10 cellular contexts compared by ENCODE assay signal in the genomic region with DNA sequence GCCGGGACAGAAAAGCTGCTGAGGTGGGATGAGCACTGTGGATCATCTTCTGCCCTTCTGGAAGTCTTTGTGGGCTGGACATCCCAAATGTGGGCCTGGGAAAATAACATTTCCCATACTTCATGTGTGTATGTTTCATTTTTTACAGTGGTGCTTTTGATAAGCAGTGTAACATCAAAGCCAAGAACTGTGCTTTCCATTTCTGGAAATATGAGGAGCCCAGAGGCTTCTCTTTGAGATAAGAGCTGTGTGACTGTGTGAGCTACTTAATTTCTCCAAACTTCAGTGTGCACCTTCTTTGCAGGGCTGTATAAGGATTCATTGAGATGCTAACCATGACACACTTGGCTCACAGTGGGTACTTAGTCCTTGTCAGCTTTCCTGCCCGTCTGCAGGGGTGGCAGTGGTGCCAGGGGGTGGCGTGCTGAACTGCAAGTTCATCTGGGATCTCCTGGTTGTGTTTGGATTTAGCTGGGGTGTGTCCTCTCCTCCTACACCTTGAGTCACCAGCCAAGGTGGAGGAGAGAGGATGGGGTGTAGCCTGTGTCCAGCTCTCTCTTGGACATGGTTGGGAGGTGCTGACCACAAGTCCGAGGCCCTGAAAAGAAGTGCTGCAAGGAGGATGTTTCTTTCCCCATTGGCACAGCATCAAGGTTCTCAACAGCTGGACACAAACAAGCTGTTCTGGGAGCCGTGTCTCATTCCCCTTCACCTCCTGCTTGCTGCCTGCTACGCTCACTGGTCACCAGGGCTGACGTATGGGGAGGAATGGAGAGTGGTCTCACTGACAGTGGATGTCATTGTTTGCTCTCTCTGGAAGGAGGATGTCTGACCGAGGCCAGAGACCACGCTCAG.
A peak's percentile ranks its signal among the peaks of the same experiment; 100 is the strongest.
DNase-seq lines count a peak whose midpoint lies in the region; ATAC-seq and TF ChIP-seq lines count a peak whose summit lies in the region.
"Had no signal": no experiment of that assay in that cellular context is flagged by ENCODE, and none has a peak within 500 bp of the region (broad histone marks: within the 10 kb centered on the region; RNA-seq: fewer than 3 reads in every experiment).

No MANE protein-coding gene starts in this region.

- ATAC-seq in GM19452 (IDR thresholded peaks at IDR 0.05; ENCODE audit: unreplicated experiment), result no peak

- TF ChIP-seq CTCF in epithelial cell of esophagus (IDR thresholded peaks at IDR 0.05; ENCODE audit: insufficient read depth, low read depth, low read length, missing control alignments) (no peak), type B pancreatic cell (conservative IDR thresholded peaks at IDR 0.05) (no peak)

- peaks cover 37% of the 10 kb centered on the region for H3K4me1 ChIP-seq in mesenchymal stem cell (ENCODE audit: control insufficient read depth, insufficient read depth, low read depth, low read length)

- H3K14ac ChIP-seq in mesenchymal stem cell (ENCODE audit: low read length in 2 of 2), result peak overlapping the region in 1 of 2 experiments; percentile 2

- peak overlapping the region; percentile 81 for H3K4me3 Mint-ChIP-seq in type B pancreatic cell

- H2BK120ac ChIP-seq in mesenchymal stem cell (ENCODE audit: low read depth, low read length), result peak overlapping the region; percentile 74

- H3K36me3 Mint-ChIP-seq in type B pancreatic cell, result peaks cover 5% of the 10 kb centered on the region

- no peak overlapping the region for H3K4me2 ChIP-seq in mesenchymal stem cell (ENCODE audit: low read length, poor library complexity, severe bottlenecking)

- no peak overlapping the region for H3K27ac ChIP-seq in mesenchymal stem cell (ENCODE audit: low read length, poor library complexity, severe bottlenecking)

- no peaks in the 10 kb centered on the region for H3K9me3 ChIP-seq in mesenchymal stem cell (ENCODE audit: control insufficient read depth, low read length)

- peaks cover 27% of the 10 kb centered on the region for H3K79me1 ChIP-seq in mesenchymal stem cell (replicated peaks; ENCODE audit: low read length, poor library complexity, severe bottlenecking)

- peak overlapping the region; percentile 81 for H3K9ac ChIP-seq in mesenchymal stem cell (ENCODE audit: low read length)

- H4K91ac ChIP-seq in mesenchymal stem cell (ENCODE audit: low read length), result peak overlapping the region; percentile 91

- no peaks in the 10 kb centered on the region for H3K27me3 ChIP-seq in mesenchymal stem cell (ENCODE audit: control insufficient read depth in 1 of 2, insufficient read depth in 1 of 2, low read length in 2 of 2)

- DNase-seq in OCI-M1 (lab: John Stamatoyannopoulos, UW) (peak; percentile 9), epithelial cell of esophagus (ENCODE audit: low read depth) (peak; percentile 53), mesenchymal stem cell (peak; percentile 86), type B pancreatic cell (ENCODE audit: extremely low spot score, unreplicated experiment) (no peak), NCI-H748 (lab: John Stamatoyannopoulos, UW; ENCODE audit: unreplicated experiment) (no peak), NAMALWA (ENCODE audit: low spot score) (no peak), NCI-H2196 treated with DMSO at 0.1 percent for 48 hours (lab: John Stamatoyannopoulos, UW; ENCODE audit: unreplicated experiment) (no peak)
- DNase-seq: amniotic stem cell, NCI-H1105 treated with DMSO at 0.1 percent for 48 hours had no signal

- peak overlapping the region; percentile 71 for H4K8ac ChIP-seq in mesenchymal stem cell (ENCODE audit: low read length)

- no peak overlapping the region for H2AFZ ChIP-seq in mesenchymal stem cell (ENCODE audit: low read depth, low read length)

- H3K4me3 ChIP-seq in epithelial cell of esophagus (ENCODE audit: low read length) (no peak overlapping the region), mesenchymal stem cell (ENCODE audit: insufficient read depth in 1 of 2, low read depth in 1 of 2, low read length in 2 of 2) (peak overlapping the region in 1 of 2 experiments; percentile 60)

- peak overlapping the region; percentile 63 to 66 for H3K4ac ChIP-seq in mesenchymal stem cell (ENCODE audit: low read depth in 1 of 2, low read length in 2 of 2)

- peak overlapping the region; percentile 80 for H3K27ac Mint-ChIP-seq in type B pancreatic cell

- H2BK12ac ChIP-seq in mesenchymal stem cell (ENCODE audit: low read length in 2 of 2), result peak overlapping the region; percentile 31 to 78

- WGBS in mesenchymal stem cell, result 77% methylated on average over 9 of the region's 9 CpGs

- H2BK5ac ChIP-seq in mesenchymal stem cell (ENCODE audit: low read depth, low read length, poor library complexity, severe bottlenecking), result no peak overlapping the region

- peak overlapping the region; percentile 78 to 83 for H3K18ac ChIP-seq in mesenchymal stem cell (ENCODE audit: low read depth in 1 of 2, low read length in 2 of 2)

- H3K9me3 Mint-ChIP-seq in type B pancreatic cell, result no peaks in the 10 kb centered on the region

- no peak overlapping the region for H2BK15ac ChIP-seq in mesenchymal stem cell (ENCODE audit: low read depth, poor library complexity, severe bottlenecking)

- H2AK5ac ChIP-seq in mesenchymal stem cell (ENCODE audit: low read length, severe bottlenecking), result no peak overlapping the region

- H3K23ac ChIP-seq in mesenchymal stem cell (ENCODE audit: low read length in 2 of 2), result no peak overlapping the region

- H3K36me3 ChIP-seq in mesenchymal stem cell (ENCODE audit: control insufficient read depth in 1 of 2, insufficient read depth in 2 of 2, low read depth in 1 of 2, low read length in 2 of 2), result peaks cover 0 to 9% of the 10 kb centered on the region in 2 experiments

- no peaks in the 10 kb centered on the region for H3K27me3 Mint-ChIP-seq in type B pancreatic cell

- H3K4me1 Mint-ChIP-seq in type B pancreatic cell (ENCODE audit: unreplicated experiment), result peaks cover 64% of the 10 kb centered on the region

Comparison
In these comparisons a context has a peak if more than half of its experiments do, and no peak if none do; other contexts are left out.
1. DNase-seq: peak in OCI-M1 (single experiment), epithelial cell of esophagus (single experiment) and mesenchymal stem cell (single experiment); none in type B pancreatic cell (single experiment), NCI-H748 (single experiment), NAMALWA (single experiment) and NCI-H2196 treated with DMSO at 0.1 percent for 48 hours (single experiment).